Comparison of ENCODE assay signal across 14 cellular contexts in the genomic region with DNA sequence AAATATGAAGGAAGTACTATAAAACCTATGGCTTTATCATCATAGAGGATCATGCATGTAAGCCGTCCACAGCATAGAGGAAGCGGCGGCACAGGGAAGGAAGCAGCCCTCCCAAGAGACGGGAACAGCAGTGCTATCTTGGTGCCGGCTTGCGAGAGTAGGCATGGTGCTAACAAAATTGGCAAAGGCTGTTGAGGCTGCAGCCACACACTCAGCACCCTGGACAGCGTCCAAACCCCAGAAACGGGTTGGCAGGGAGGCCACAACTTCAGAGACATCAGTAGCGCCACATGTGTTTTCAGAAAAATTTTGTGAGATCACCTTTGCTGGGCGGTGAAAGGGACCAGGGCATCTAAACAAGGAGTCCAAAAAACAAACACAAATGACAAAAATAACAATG. TPM values are rescaled to one million over a fixed set of nuclear protein-coding genes. Genes with fewer than 3 reads are reported as not detected.
DNase-seq lines count a peak whose midpoint lies in the region; ATAC-seq and FAIRE-seq lines count a peak whose summit lies in the region.
"Had no signal": no experiment of that assay in that cellular context is flagged by ENCODE, and none has a peak within 500 bp of the region (broad histone marks: within the 10 kb centered on the region; RNA-seq: fewer than 3 reads in every experiment).

No MANE protein-coding gene starts in this region.

- ATAC-seq in right cardiac atrium (peak; percentile 56 to 75), GM19023 (IDR thresholded peaks at IDR 0.05; ENCODE audit: unreplicated experiment) (no peak)
- ATAC-seq: Panc1 had no signal

- intact Hi-C loops in right cardiac atrium (cut with DNase I), result no loop called here

- no peak overlapping the region for H3K27ac ChIP-seq in SJCRH30
- no peak overlapping the region for H3K27ac ChIP-seq in right cardiac atrium (ENCODE audit: low read length)

- no peaks in the 10 kb centered on the region for H3K36me3 ChIP-seq in SJCRH30

- FAIRE-seq in urothelium cell line (lab: Jason Lieb, UNC), result no peak
- FAIRE-seq: HTR-8/SVneo, keratinocyte, small intestine had no signal

- H3K4me3 ChIP-seq in SJCRH30 (no peak overlapping the region), right cardiac atrium (ENCODE audit: low read length) (no peak overlapping the region)

- H3K9me3 ChIP-seq in SJCRH30 (replicated peaks), result no peaks in the 10 kb centered on the region
- H3K9me3 ChIP-seq in right cardiac atrium (ENCODE audit: control insufficient read depth, low read length), result no peaks in the 10 kb centered on the region

- DNase-seq in stimulated activated CD4-positive, alpha-beta T cell treated with anti-CD3 and anti-CD28 coated beads, Interleukin-15, amount 100 ng/mL, for 24 hours, result peak; percentile 2
- no peak for DNase-seq in stimulated activated CD4-positive, alpha-beta T cell treated with anti-CD3 and anti-CD28 coated beads, Interleukin-4, amount 100 ng/mL, for 1 hour
- DNase-seq in SJCRH30 (peak; percentile 8 to 42), right cardiac atrium (peak; percentile 35 to 74 (median 68)), urothelium cell line (ENCODE audit: low spot score) (peak; percentile 41), HPDE6-E6E7 (ENCODE audit: extremely low spot score) (no peak)
- no peak for DNase-seq in stimulated activated CD4-positive, alpha-beta T cell treated with anti-CD3 and anti-CD28 coated beads, Interleukin-4, amount 100 ng/mL, for 24 hours
- DNase-seq: CD4-positive, alpha-beta T cell; effector CD8-positive, alpha-beta T cell; small intestine had no signal

- H3K4me1 ChIP-seq in SJCRH30, result no peaks in the 10 kb centered on the region
- no peaks in the 10 kb centered on the region for H3K4me1 ChIP-seq in right cardiac atrium (ENCODE audit: control insufficient read depth, insufficient read depth, low read length)

- 21% methylated on average over 10 of the region's 10 CpGs for WGBS in right cardiac atrium

- H3K27me3 ChIP-seq in SJCRH30, result no peaks in the 10 kb centered on the region
- H3K27me3 ChIP-seq in right cardiac atrium (ENCODE audit: control insufficient read depth, insufficient read depth), result no peaks in the 10 kb centered on the region

RNA-seq across cellular contexts. Expression of gene NETO1, which starts 37.7 kb away (rescaled TPM):
- not detected in 2 replicates for total RNA-seq in SJCRH30 (2014; rRNA removed; shearing (Covaris generic))
- 1 to 10 TPM in 3 of 4 donors, under 1 TPM in 1; 0.68 to 1.9 (median 1.1) TPM for total RNA-seq in right cardiac atrium
- polyA plus RNA-seq in right cardiac atrium, result 0.57 TPM
- total RNA-seq: CD4-positive, alpha-beta T cell had no signal

Comparison
In these comparisons a context has a peak if more than half of its experiments do, and no peak if none do; other contexts are left out.
1. DNase-seq: peak in stimulated activated CD4-positive, alpha-beta T cell treated with anti-CD3 and anti-CD28 coated beads, Interleukin-15, amount 100 ng/mL, for 24 hours (single experiment), SJCRH30 (2 of 2), right cardiac atrium (3 of 3) and urothelium cell line (single experiment); none in stimulated activated CD4-positive, alpha-beta T cell treated with anti-CD3 and anti-CD28 coated beads, Interleukin-4, amount 100 ng/mL, for 1 hour (single experiment), HPDE6-E6E7 (single experiment) and stimulated activated CD4-positive, alpha-beta T cell treated with anti-CD3 and anti-CD28 coated beads, Interleukin-4, amount 100 ng/mL, for 24 hours (single experiment).